8 cellular contexts compared by ENCODE assay signal in genomic region chr6:31658983-31659648, GRCh38. TPM values are rescaled to one million over a fixed set of nuclear protein-coding genes. Genes with fewer than 3 reads are reported as not detected.
DNase-seq lines count a peak whose midpoint lies in the region; ATAC-seq, FAIRE-seq and TF ChIP-seq lines count a peak whose summit lies in the region.

No MANE protein-coding gene starts in this region.

- H3K9me3 ChIP-seq in right atrium auricular region: no peaks in the 10 kb centered on the region
- H3K9me3 ChIP-seq in breast epithelium: no peaks in the 10 kb centered on the region
- no peaks in the 10 kb centered on the region for H3K9me3 ChIP-seq in mucosa of rectum (ENCODE audit: control insufficient read depth in 2 of 2, low read length in 2 of 2)
- no peaks in the 10 kb centered on the region for H3K9me3 ChIP-seq in vagina

- H3K4me1 ChIP-seq in right atrium auricular region: peaks cover 0 to 50% of the 10 kb centered on the region in 2 donors
- H3K4me1 ChIP-seq in breast epithelium: peaks cover 15 to 17% of the 10 kb centered on the region in 2 donors
- H3K4me1 ChIP-seq in mucosa of rectum (ENCODE audit: control insufficient read depth in 2 of 2, insufficient read depth in 2 of 2, low read length in 2 of 2): peaks cover 36 to 39% of the 10 kb centered on the region in 2 donors
- peaks cover 59% of the 10 kb centered on the region for H3K4me1 ChIP-seq in vagina

- intact Hi-C loops in left ventricle myocardium superior (cut with micrococcal nuclease): no loop called here
- intact Hi-C loops in breast epithelium (cut with DNase I; ENCODE audit: low total_unique reads): loop anchor here (10.0 kb wide), 1 partner anchor 176 kb away; no protein-coding TSS in a partner anchor
- intact Hi-C loops in vagina (cut with DNase I): no loop called here

- H3K9ac ChIP-seq in mucosa of rectum (ENCODE audit: low read depth in 1 of 2, low read length in 2 of 2): peak overlapping the region; percentile 80 to 96

- DNase-seq in right atrium auricular region (ENCODE audit: low spot score) (no peak), left ventricle myocardium superior (no peak), breast epithelium (ENCODE audit: low spot score in 2 of 2) (no peak), vagina (ENCODE audit: extremely low spot score in 2 of 2) (no peak), GM19239 (ENCODE audit: insufficient read length, low spot score) (no peak), AG08395 (ENCODE audit: low spot score) (no peak)
- DNase-seq in central memory CD4-positive, alpha-beta T cell: no peak

- no peak for ATAC-seq in left ventricle myocardium superior

- no peak for FAIRE-seq in GM19239 (lab: Jason Lieb, UNC)

- H3K27ac ChIP-seq in right atrium auricular region (peak overlapping the region; percentile 81 to 89), breast epithelium (peak overlapping the region; percentile 90 to 94), mucosa of rectum (ENCODE audit: low read depth in 2 of 2, low read length in 2 of 2) (peak overlapping the region in 1 of 2 donors; percentile 92), vagina (peak overlapping the region; percentile 91)

- H3K27me3 ChIP-seq in right atrium auricular region: no peaks in the 10 kb centered on the region
- no peaks in the 10 kb centered on the region for H3K27me3 ChIP-seq in breast epithelium
- H3K27me3 ChIP-seq in mucosa of rectum (ENCODE audit: control insufficient read depth in 2 of 2, insufficient read depth in 2 of 2, low read length in 2 of 2): no peaks in the 10 kb centered on the region
- no peaks in the 10 kb centered on the region for H3K27me3 ChIP-seq in vagina

- TF ChIP-seq POLR2A in breast epithelium (IDR thresholded peaks at IDR 0.05) (no peak), vagina (IDR thresholded peaks at IDR 0.05) (no peak)

- peaks cover 21% of the 10 kb centered on the region for H3K36me3 ChIP-seq in right atrium auricular region
- H3K36me3 ChIP-seq in breast epithelium: no peaks in the 10 kb centered on the region
- peaks cover 3 to 41% of the 10 kb centered on the region in 2 donors for H3K36me3 ChIP-seq in mucosa of rectum (ENCODE audit: control insufficient read depth in 2 of 2, insufficient read depth in 2 of 2, low read length in 2 of 2)
- peaks cover 0 to 8% of the 10 kb centered on the region in 2 donors for H3K36me3 ChIP-seq in vagina

- H3K4me3 ChIP-seq in right atrium auricular region (peak overlapping the region; percentile 71 to 83), breast epithelium (peak overlapping the region; percentile 77 to 91 (median 82)), mucosa of rectum (ENCODE audit: low read length in 2 of 2) (peak overlapping the region; percentile 97 to 98), vagina (peak overlapping the region; percentile 60 to 87)

- TF ChIP-seq CTCF in right atrium auricular region (IDR thresholded peaks at IDR 0.05) (no peak), breast epithelium (IDR thresholded peaks at IDR 0.05) (no peak), vagina (IDR thresholded peaks at IDR 0.05) (no peak)

RNA-seq across cellular contexts. Expression of gene C6orf47, which starts 1.5 kb away (rescaled TPM):
- total RNA-seq in right atrium auricular region: 10 to 100 TPM; 17.8 to 19.2 TPM
- total RNA-seq in left ventricle myocardium superior: 18.6 TPM
- 10 to 100 TPM; 20.3 to 27.4 (median 24.8) TPM for total RNA-seq in breast epithelium
- total RNA-seq in vagina: 15.2 TPM

RNA-seq across cellular contexts. Expression of gene APOM, which starts 3.4 kb away (rescaled TPM):
- total RNA-seq in right atrium auricular region (1 to 10 TPM; 1.0 to 1.2 TPM), left ventricle myocardium superior (2.4 TPM), breast epithelium (1 to 10 TPM; 1.3 to 4.8 (median 4.6) TPM), vagina (not detected)

RNA-seq across cellular contexts. Expression of gene GPANK1, which starts 5.7 kb away (rescaled TPM):
- total RNA-seq in right atrium auricular region: 10 to 100 TPM; 14.7 to 20.0 TPM
- 19.2 TPM for total RNA-seq in left ventricle myocardium superior
- total RNA-seq in breast epithelium: 10 to 100 TPM; 16.2 to 22.2 (median 20.0) TPM
- 16.9 TPM for total RNA-seq in vagina

RNA-seq across cellular contexts. Expression of gene BAG6, which starts 6.7 kb away (rescaled TPM):
- total RNA-seq in right atrium auricular region: 100 to 1,000 TPM; 209 to 306 TPM
- total RNA-seq in left ventricle myocardium superior: 283 TPM
- 100 to 1,000 TPM; 154 to 170 (median 157) TPM for total RNA-seq in breast epithelium
- 139 TPM for total RNA-seq in vagina

RNA-seq across cellular contexts. Expression of gene CSNK2B, which starts 6.8 kb away (rescaled TPM):
- total RNA-seq in right atrium auricular region: 100 to 1,000 TPM; 242 to 243 TPM
- total RNA-seq in left ventricle myocardium superior: 111 TPM
- total RNA-seq in breast epithelium: 100 to 1,000 TPM; 135 to 180 (median 178) TPM
- 219 TPM for total RNA-seq in vagina
